ENCODE assay signal across 8 cellular contexts in the genomic region with DNA sequence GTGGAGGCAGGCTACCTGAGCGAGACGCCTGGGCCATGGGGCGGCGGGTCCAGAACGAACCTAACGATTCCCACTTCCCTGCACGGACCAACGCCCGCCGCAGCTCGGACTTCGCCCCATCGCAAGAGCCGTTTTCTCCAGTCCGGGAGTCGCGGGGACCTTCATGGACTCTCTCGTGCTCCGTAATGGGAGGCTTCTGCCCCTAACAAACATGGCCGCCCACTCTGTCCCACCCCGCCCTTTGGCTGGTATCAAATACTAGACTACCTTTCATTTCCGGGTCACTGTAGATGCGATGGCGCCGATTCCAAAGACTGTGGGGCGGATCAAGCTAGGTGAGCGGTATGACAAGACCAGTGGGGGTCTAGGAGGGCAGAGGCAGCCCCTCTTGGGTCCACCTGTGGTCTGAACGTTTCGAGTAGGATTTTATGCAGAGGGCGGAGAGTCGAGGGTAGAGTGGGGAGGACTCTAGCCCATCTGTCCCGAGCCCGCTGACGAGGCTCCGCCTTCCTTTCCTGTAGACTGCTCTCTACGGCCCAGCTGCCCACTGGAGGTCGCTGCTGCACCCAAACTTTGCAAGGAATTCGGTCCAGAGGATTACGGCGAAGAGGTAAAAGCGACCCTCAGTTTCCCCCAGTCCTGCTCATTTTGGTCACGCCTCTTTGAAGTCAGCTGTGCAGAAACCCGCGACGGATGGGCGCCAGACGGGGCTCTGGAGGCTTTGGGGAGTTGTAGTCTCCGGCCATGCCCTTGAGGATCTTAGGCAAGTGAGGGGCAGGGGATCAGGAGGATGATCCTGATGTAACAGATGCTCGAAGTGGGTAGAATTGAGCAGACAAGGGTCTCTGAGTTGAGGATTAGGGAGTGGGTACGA. TPM values are rescaled to one million over a fixed set of nuclear protein-coding genes. Genes with fewer than 3 reads are reported as not detected.
A peak's percentile ranks its signal among the peaks of the same experiment; 100 is the strongest.
DNase-seq lines count a peak whose midpoint lies in the region; ATAC-seq, FAIRE-seq and TF ChIP-seq lines count a peak whose summit lies in the region.

A gene with protein sequence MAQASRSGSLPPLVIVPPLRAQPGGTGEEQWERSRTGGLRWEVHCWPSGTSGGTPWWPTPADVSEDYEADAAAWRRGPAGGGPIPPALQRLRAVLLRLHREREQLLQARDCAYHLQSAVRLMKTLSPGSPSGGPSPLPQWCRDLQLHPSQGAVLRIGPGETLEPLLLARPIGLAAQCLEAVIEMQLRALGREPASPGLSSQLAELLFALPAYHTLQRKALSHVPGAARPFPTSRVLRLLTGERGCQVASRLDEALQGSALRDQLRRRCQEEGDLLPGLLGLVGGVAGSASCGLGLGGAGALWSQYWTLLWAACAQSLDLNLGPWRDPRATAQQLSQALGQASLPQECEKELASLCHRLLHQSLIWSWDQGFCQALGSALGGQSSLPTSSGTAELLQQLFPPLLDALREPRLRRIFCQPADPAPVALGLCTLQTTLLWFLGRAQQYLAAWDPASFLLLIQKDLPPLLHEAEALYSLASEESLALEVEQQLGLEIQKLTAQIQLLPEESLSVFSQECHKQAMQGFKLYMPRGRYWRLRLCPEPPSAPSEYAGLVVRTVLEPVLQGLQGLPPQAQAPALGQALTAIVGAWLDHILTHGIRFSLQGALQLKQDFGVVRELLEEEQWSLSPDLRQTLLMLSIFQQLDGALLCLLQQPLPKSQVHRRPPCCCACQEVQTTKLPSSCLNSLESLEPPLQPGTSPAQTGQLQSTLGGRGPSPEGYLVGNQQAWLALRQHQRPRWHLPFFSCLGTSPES (minus strand): TSS at position 198 of the 874 bp plus-strand sequence. CDS start 161 bp downstream, at position 37.
A gene (plus strand): TSS at position 281 of the 874 bp plus-strand sequence. CDS start 15 bp downstream, at position 296.

- ATAC-seq in HG02840 (IDR thresholded peaks at IDR 0.05; ENCODE audit: low FRiP score, unreplicated experiment) = peak; percentile 90
- ATAC-seq in left ventricle myocardium superior = peak; percentile 98

- peak within 1 kb of the TSS; percentile 91 to 93 for H3K27ac ChIP-seq in uterus

- no peaks in the 10 kb centered on the region for H3K36me3 ChIP-seq in uterus

- peak within 1 kb of the TSS; percentile 91 to 93 for H3K4me3 ChIP-seq in uterus

- peaks cover 0 to 10% of the 10 kb centered on the region in 2 donors for H3K4me1 ChIP-seq in uterus

- H3K27me3 ChIP-seq in uterus = no peaks in the 10 kb centered on the region

- FAIRE-seq in GM12892 (lab: Jason Lieb, UNC) = peak; percentile 95

- H3K9me3 ChIP-seq in uterus = no peaks in the 10 kb centered on the region

- peak; percentile 71 for TF ChIP-seq POLR2A in GM12892 (IDR thresholded peaks at IDR 0.05; ENCODE audit: low read depth, low read length)
- TF ChIP-seq POLR2A in uterus (IDR thresholded peaks at IDR 0.05) = peak in 1 of 2 donors; percentile 29

- DNase-seq in GM12892 (ENCODE audit: insufficient read length) (peak; percentile 91), NCI-H1436 treated with DMSO at 0.1 percent for 48 hours (lab: John Stamatoyannopoulos, UW) (peak; percentile 89), amniotic stem cell (lab: John Stamatoyannopoulos, UW) (peak; percentile 94), left ventricle myocardium superior (peak; percentile 97), pulmonary artery endothelial cell (ENCODE audit: low read depth, low spot score) (peak; percentile 84), uterus (peak; percentile 95 to 98)

- TF ChIP-seq CTCF in uterus (IDR thresholded peaks at IDR 0.05) = peak; percentile 84 to 89 (median 87)

- intact Hi-C loops in T-helper 1 cell treated with Interleukin-12 subunit alpha and Interleukin-12 subunit beta and Interleukin-4 antibody, amounts not matched to agents 30 ng/mL and 1 ng/mL, for 36 hours (cut with micrococcal nuclease) = loop anchor here (1.0 to 2.0 kb wide), 16 partner anchors 11 to 746 kb away; a partner anchor contains a TSS
- intact Hi-C loops in left ventricle myocardium superior (cut with micrococcal nuclease) = loop anchor here (5.0 kb wide), 1 partner anchor 104 kb away; no protein-coding TSS in a partner anchor
- intact Hi-C loops in uterus (cut with DNase I; ENCODE audit: low total_unique reads) = loop anchor here (2.0 kb wide), 1 partner anchor 106 kb away; no protein-coding TSS in a partner anchor

RNA-seq across cellular contexts. Expression of the first gene that starts in this region (rescaled TPM):
- 7.3 TPM for polyA plus RNA-seq in GM12892 (2012; ENCODE audit: missing spikeins)
- total RNA-seq in T-helper 1 cell treated with Interleukin-12 subunit alpha and Interleukin-12 subunit beta and Interleukin-4 antibody, amounts not matched to agents 30 ng/mL and 1 ng/mL, for 36 hours = 38.1 and 43.9 TPM in 2 replicates
- total RNA-seq in left ventricle myocardium superior (6.6 TPM), pulmonary artery endothelial cell (14.4 and 21.1 TPM in 2 replicates), uterus (10 to 100 TPM; 10.9 to 42.8 (median 35.7) TPM)

RNA-seq across cellular contexts. Expression of the second gene that starts in this region (rescaled TPM):
- polyA plus RNA-seq in GM12892 (2012; ENCODE audit: missing spikeins) = 17.8 TPM
- 47.9 and 48.3 TPM in 2 replicates for total RNA-seq in T-helper 1 cell treated with Interleukin-12 subunit alpha and Interleukin-12 subunit beta and Interleukin-4 antibody, amounts not matched to agents 30 ng/mL and 1 ng/mL, for 36 hours
- total RNA-seq in left ventricle myocardium superior (9.4 TPM), pulmonary artery endothelial cell (7.3 and 10.1 TPM in 2 replicates), uterus (10 to 100 TPM in 3 of 4 donors, 1 to 10 TPM in 1; 8.5 to 29.2 (median 17.5) TPM)

Comparison
In these comparisons a context has a peak if more than half of its experiments do, and no peak if none do; other contexts are left out.
1. Peak in every context shown above with its lines: DNase-seq, ATAC-seq, H3K4me3 ChIP-seq and H3K27ac ChIP-seq.